21 cellular contexts compared by ENCODE assay signal in the genomic region with DNA sequence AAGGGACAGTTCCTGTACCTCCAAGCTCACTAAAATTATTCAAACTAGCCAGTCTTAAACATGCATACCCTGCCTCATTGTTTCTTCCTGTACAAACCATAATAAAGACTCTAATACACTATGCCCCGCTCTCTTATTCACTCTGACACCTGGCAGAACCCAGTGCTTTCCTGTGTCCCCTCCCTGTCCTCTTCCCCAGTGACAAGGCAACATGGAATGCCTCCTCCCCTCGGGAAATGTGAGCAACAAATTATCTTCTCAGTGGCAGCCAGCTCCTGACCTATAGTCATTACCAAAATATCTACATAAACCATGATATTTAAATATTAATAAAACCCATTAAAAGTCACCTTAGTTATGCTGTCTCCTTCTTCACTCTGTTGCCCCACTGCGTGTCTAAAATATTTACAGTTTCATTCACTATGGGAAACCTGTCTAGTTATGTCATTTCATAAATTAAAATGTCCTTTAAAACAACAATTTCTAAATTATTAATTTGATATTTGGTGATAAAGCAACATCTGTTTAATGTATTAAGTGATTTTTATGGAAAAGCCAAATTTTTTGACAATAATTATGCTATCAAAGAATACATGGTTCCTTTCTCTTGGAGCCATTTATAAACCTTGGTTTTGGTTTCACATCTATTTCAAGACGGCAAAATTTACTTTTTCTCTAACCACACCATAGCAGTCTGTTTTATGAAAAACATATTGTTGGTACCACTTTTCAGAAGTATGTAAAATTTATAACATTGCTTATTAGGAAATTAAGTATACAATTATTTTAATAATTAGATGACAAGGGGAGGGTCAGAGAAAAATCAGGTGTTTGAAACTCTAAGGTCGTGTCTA.
DNase-seq lines count a peak whose midpoint lies in the region; ATAC-seq lines count a peak whose summit lies in the region.
"Had no signal": no experiment of that assay in that cellular context is flagged by ENCODE, and none has a peak within 500 bp of the region (broad histone marks: within the 10 kb centered on the region; RNA-seq: fewer than 3 reads in every experiment).

No MANE protein-coding gene starts in this region.

- DNase-seq in ELR (ENCODE audit: low read depth): peak; percentile 60
- no peak for DNase-seq in NCI-H187 (lab: John Stamatoyannopoulos, UW)
- DNase-seq in HPDE6-E6E7 (ENCODE audit: extremely low spot score): no peak
- DNase-seq in DMS 273 (lab: John Stamatoyannopoulos, UW; ENCODE audit: unreplicated experiment): no peak
- DNase-seq in NCI-H2227 (lab: John Stamatoyannopoulos, UW; ENCODE audit: unreplicated experiment): no peak
- DNase-seq: ACHN; activated T-cell treated with anti-CD3 and anti-CD28 coated beads for 4 hours; CD4-positive, alpha-beta memory T cell; dorsolateral prefrontal cortex; heart right ventricle; Kasumi-1; NCI-H1694; sigmoid colon; stimulated activated CD4-positive, alpha-beta T cell treated with anti-CD3 and anti-CD28 coated beads, Interleukin-4, amount 100 ng/mL, for 1 hour; T-helper 17 cell; uterus had no signal

- ATAC-seq in GM19395 (IDR thresholded peaks at IDR 0.05; ENCODE audit: unreplicated experiment) (peak; percentile 79), HG02610 (IDR thresholded peaks at IDR 0.05; ENCODE audit: unreplicated experiment) (peak; percentile 37), HG03520 (IDR thresholded peaks at IDR 0.05; ENCODE audit: unreplicated experiment) (peak; percentile 77)
- ATAC-seq: activated naive CD4-positive, alpha-beta T cell treated with anti-CD3 and anti-CD28 coated beads, Interleukin-2, amount 50 U/mL, for 72 hours; HCT116; T-helper 17 cell had no signal
